ENCODE assay signal across 37 cellular contexts in the genomic region with DNA sequence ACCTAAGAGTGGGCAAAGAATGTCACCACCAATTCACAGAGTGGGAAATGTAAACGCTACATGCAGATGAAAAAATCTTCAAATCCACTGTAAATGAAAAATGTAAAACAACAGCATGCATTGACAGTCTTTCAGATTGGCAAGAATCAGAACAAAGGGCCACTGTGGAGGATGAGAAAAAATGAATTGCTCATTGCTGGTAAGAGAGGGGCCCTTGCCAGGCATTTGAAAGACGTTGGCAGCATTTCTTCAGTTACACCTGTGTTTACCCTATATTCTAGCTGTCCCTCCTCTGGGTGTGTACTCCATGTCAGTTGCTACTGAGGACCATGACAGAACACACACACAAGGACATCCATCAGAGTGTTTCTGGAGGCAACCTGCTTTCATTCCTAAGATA. TPM values are rescaled to one million over a fixed set of nuclear protein-coding genes. Genes with fewer than 3 reads are reported as not detected.
"Had no signal": no experiment of that assay in that cellular context is flagged by ENCODE, and none has a peak within 500 bp of the region (broad histone marks: within the 10 kb centered on the region; RNA-seq: fewer than 3 reads in every experiment).

No MANE protein-coding gene starts in this region.

- H3K27me3 ChIP-seq: brain microvascular endothelial cell, MG63, Peyer's patch had no signal

- H3K27ac ChIP-seq: brain microvascular endothelial cell, Peyer's patch, VCaP had no signal

- H3K36me3 ChIP-seq: brain microvascular endothelial cell, MG63, Peyer's patch had no signal

- H3K4me1 ChIP-seq: Peyer's patch had no signal

- ATAC-seq: activated CD8-positive, alpha-beta memory T cell treated with anti-CD3 and anti-CD28 coated beads, Interleukin-2, amount 10 ng/mL, durations not matched to agents 7 days and 5 days; activated T-cell treated with anti-CD3 and anti-CD28 coated beads, Interleukin-2, amount 50 U/mL, for 72 hours; activated T-helper 17 cell treated with anti-CD3 and anti-CD28 coated beads, Interleukin-2, amount 50 U/mL, for 72 hours; PC-3 had no signal

- DNase-seq: activated B cell treated with CpG ODN at 0.5 μM for 24 hours; activated CD4-positive, alpha-beta memory T cell treated with anti-CD3 and anti-CD28 coated beads, Interleukin-2, amount 10 ng/mL, durations not matched to agents 7 days and 5 days; activated CD4-positive, alpha-beta T cell treated with anti-CD3 and anti-CD28 coated beads for 1 hour; activated CD4-positive, alpha-beta T cell treated with anti-CD3 and anti-CD28 coated beads for 48 hours; activated CD8-positive, alpha-beta memory T cell treated with anti-CD3 and anti-CD28 coated beads for 24 hours; activated CD8-positive, alpha-beta memory T cell treated with anti-CD3 and anti-CD28 coated beads, Interleukin-2, amount 10 ng/mL, durations not matched to agents 7 days and 5 days; activated effector memory CD4-positive, alpha-beta T cell treated with anti-CD3 and anti-CD28 coated beads, Interleukin-2, amount 50 U/mL, for 16 hours; activated naive CD4-positive, alpha-beta T cell; activated naive CD4-positive, alpha-beta T cell treated with anti-CD3 and anti-CD28 coated beads, Interleukin-2, amount 50 U/mL, for 16 hours; activated naive CD8-positive, alpha-beta T cell treated with anti-CD3 and anti-CD28 coated beads for 36 hours; activated T-cell treated with anti-CD3 and anti-CD28 coated beads, Interleukin-2, amount 50 U/mL, for 1 hour; activated T-cell treated with anti-CD3 and anti-CD28 coated beads, Interleukin-2, amount 50 U/mL, for 72 hours; amniotic stem cell; aorta; brain microvascular endothelial cell; Kasumi-1; KG1; MG63; MV-4-11; NCI-H1092; NCI-H1436 treated with DMSO at 0.1 percent for 48 hours; NCI-H1694 treated with DMSO at 0.1 percent for 48 hours; NCI-H2029; NCI-H345; NCI-H524 treated with DMSO at 0.1 percent for 48 hours; NK-92 treated with Interleukin-12 subunit alpha and Interleukin-12 subunit beta, amount 100 ng/mL, for 24 hours; PC-3; Peyer's patch; RPMI8226; SHP77 treated with DMSO at 0.1 percent for 48 hours; SW 1271; T-helper 1 cell; T-helper 2 cell; T-helper 9 cell had no signal

- H3K9me3 ChIP-seq: MG63, Peyer's patch had no signal

- H3K4me3 ChIP-seq: MG63, Peyer's patch had no signal

RNA-seq across cellular contexts. Expression of gene AADACL3, which starts 25.8 kb away (rescaled TPM):
- total RNA-seq: activated B cell treated with CpG ODN at 0.5 μM for 24 hours; activated CD4-positive, alpha-beta memory T cell treated with anti-CD3 and anti-CD28 coated beads, Interleukin-2, amount 10 ng/mL, durations not matched to agents 7 days and 5 days; activated CD8-positive, alpha-beta memory T cell treated with anti-CD3 and anti-CD28 coated beads, Interleukin-2, amount 10 ng/mL, durations not matched to agents 7 days and 5 days; activated naive CD8-positive, alpha-beta T cell treated with anti-CD3 and anti-CD28 coated beads for 36 hours; activated T-cell treated with anti-CD3 and anti-CD28 coated beads, Interleukin-2, amount 50 U/mL, for 72 hours; activated T-helper 17 cell treated with anti-CD3 and anti-CD28 coated beads, Interleukin-2, amount 50 U/mL, for 72 hours; aorta; PC-3; Peyer's patch had no signal
- polyA plus RNA-seq: aorta had no signal

RNA-seq across cellular contexts. Expression of gene AADACL4, which starts 46.3 kb away (rescaled TPM):
- total RNA-seq: activated B cell treated with CpG ODN at 0.5 μM for 24 hours; activated CD4-positive, alpha-beta memory T cell treated with anti-CD3 and anti-CD28 coated beads, Interleukin-2, amount 10 ng/mL, durations not matched to agents 7 days and 5 days; activated CD8-positive, alpha-beta memory T cell treated with anti-CD3 and anti-CD28 coated beads, Interleukin-2, amount 10 ng/mL, durations not matched to agents 7 days and 5 days; activated naive CD8-positive, alpha-beta T cell treated with anti-CD3 and anti-CD28 coated beads for 36 hours; activated T-cell treated with anti-CD3 and anti-CD28 coated beads, Interleukin-2, amount 50 U/mL, for 72 hours; activated T-helper 17 cell treated with anti-CD3 and anti-CD28 coated beads, Interleukin-2, amount 50 U/mL, for 72 hours; aorta; NCI-H460; PC-3; Peyer's patch had no signal
- polyA plus RNA-seq: aorta had no signal

RNA-seq across cellular contexts. Expression of gene CFAP107, which starts 55.8 kb away (rescaled TPM):
- total RNA-seq: activated B cell treated with CpG ODN at 0.5 μM for 24 hours; activated CD4-positive, alpha-beta memory T cell treated with anti-CD3 and anti-CD28 coated beads, Interleukin-2, amount 10 ng/mL, durations not matched to agents 7 days and 5 days; activated CD8-positive, alpha-beta memory T cell treated with anti-CD3 and anti-CD28 coated beads, Interleukin-2, amount 10 ng/mL, durations not matched to agents 7 days and 5 days; activated naive CD8-positive, alpha-beta T cell treated with anti-CD3 and anti-CD28 coated beads for 36 hours; activated T-cell treated with anti-CD3 and anti-CD28 coated beads, Interleukin-2, amount 50 U/mL, for 72 hours; activated T-helper 17 cell treated with anti-CD3 and anti-CD28 coated beads, Interleukin-2, amount 50 U/mL, for 72 hours; aorta; NCI-H460; PC-3; Peyer's patch had no signal
- polyA plus RNA-seq: aorta had no signal
